ENCODE assay signal across 8 cellular contexts in the genomic region with DNA sequence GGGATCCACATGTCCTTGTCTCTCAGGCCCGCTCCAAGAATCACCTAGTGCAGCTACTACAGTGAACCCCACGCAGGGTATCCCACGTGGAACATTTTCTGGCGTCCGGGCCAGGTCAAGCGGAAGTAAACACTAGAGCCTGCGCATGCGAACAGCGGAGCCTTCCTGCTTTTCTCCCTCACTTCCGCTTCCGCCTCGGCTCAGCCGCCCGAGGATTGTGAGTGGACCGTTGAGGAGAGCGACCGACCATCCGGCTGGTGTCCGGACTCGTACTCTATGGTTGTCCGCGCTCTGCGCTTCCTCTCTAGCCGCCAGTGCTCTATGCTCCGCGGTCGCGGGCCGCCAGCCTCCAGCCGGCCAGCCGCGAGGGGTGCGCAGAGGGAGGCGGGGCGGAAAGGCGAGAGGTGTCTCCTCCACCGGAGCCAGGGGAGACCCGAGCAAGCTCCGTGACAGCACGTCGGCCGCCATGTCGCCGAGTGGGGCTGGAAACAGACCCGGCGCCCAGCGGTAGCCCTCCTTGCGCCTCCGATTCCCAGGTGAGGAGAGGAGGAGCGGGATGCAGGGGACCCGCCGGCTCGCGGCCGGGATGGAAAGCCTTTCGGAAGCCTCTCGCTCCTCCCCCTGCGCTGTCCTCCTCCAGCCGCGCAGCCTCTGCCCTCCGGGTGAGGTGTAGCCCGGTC. TPM values are rescaled to one million over a fixed set of nuclear protein-coding genes. Genes with fewer than 3 reads are reported as not detected.
DNase-seq lines count a peak whose midpoint lies in the region; ATAC-seq lines count a peak whose summit lies in the region.

A gene with protein sequence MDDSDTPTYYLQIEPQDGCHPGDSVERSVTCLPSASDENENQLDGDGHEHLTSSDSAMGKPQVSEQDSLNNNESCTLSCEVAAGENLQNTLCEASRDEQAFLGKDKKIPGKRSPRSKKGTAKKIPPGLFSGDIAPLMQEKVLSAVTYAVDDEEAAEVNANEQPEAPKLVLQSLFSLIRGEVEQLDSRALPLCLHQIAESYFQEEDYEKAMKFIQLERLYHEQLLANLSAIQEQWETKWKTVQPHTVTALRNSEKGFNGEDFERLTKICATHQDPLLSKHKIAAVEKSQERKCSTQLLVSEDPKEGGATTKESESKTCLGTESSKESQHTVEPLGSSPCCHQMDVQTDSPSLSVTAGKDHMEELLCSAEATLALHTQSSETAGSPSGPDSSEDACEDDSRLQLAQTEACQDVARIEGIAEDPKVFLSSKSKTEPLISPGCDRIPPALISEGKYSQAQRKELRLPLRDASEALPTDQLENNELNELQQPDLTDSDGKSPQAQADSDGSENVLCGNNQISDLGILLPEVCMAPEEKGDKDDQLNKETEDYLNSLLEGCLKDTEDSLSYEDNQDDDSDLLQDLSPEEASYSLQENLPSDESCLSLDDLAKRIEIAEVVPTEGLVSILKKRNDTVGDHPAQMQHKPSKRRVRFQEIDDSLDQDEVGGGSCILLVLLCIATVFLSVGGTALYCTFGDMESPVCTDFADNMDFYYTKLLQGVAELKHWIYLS (plus strand): TSS at position 329 of the 680 bp plus-strand sequence. CDS start 25,107 bp downstream, outside the sequence.
A gene with protein sequence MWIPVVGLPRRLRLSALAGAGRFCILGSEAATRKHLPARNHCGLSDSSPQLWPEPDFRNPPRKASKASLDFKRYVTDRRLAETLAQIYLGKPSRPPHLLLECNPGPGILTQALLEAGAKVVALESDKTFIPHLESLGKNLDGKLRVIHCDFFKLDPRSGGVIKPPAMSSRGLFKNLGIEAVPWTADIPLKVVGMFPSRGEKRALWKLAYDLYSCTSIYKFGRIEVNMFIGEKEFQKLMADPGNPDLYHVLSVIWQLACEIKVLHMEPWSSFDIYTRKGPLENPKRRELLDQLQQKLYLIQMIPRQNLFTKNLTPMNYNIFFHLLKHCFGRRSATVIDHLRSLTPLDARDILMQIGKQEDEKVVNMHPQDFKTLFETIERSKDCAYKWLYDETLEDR (minus strand): TSS at position 134 of the 680 bp plus-strand sequence. CDS start 123 bp downstream, at position 11.

- H3K27ac Mint-ChIP-seq in CD8-positive, alpha-beta memory T cell: peak within 1 kb of the TSS; percentile 89 to 99 (median 98)

- no peaks in the 10 kb centered on the region for H3K9me3 Mint-ChIP-seq in CD8-positive, alpha-beta memory T cell

- peaks cover 0 to 31% (median 3%) of the 10 kb centered on the region in 3 donors for H3K36me3 Mint-ChIP-seq in CD8-positive, alpha-beta memory T cell

- H3K4me1 Mint-ChIP-seq in CD8-positive, alpha-beta memory T cell: peaks cover 49 to 63% (median 56%) of the 10 kb centered on the region in 3 donors

- CTCF ChIA-PET in CD8-positive, alpha-beta memory T cell (lab: Charles Lee): interaction anchor here (1.0 to 1.8 kb wide), 5 partner anchors 12 to 60 kb away, joined by 3 to 7 read pairs (median 3); a partner anchor contains a TSS
- CTCF ChIA-PET in activated CD8-positive, alpha-beta memory T cell treated with anti-CD3 and anti-CD28 coated beads for 36 hours (lab: Charles Lee): interaction anchor here (0.9 to 1.5 kb wide), 3 partner anchors 59 to 68 kb away, joined by 3 read pairs; a partner anchor contains a TSS

- H3K4me3 Mint-ChIP-seq in CD8-positive, alpha-beta memory T cell: peak within 1 kb of the TSS; percentile 96 to 100 (median 99)

- POLR2A ChIA-PET in CD8-positive, alpha-beta memory T cell (lab: Charles Lee): interaction anchor here (1.1 to 1.4 kb wide), 3 partner anchors 12 to 644 kb away, joined by 3 to 5 read pairs (median 4); a partner anchor contains a TSS
- POLR2A ChIA-PET in activated CD8-positive, alpha-beta memory T cell treated with anti-CD3 and anti-CD28 coated beads for 36 hours (lab: Charles Lee): interaction anchor here (0.7 to 1.3 kb wide), 4 partner anchors 36 to 61 kb away, joined by 3 to 4 read pairs (median 3); a partner anchor contains a TSS

- H3K4me3 ChIP-seq in CD8-positive, alpha-beta memory T cell (ENCODE audit: low read length): peak within 1 kb of the TSS; percentile 88
- H3K4me3 ChIP-seq in effector memory CD4-positive, alpha-beta T cell (ENCODE audit: insufficient read depth, low read depth, low read length, poor library complexity, severe bottlenecking): peak within 1 kb of the TSS; percentile 94

- DNase-seq in CD8-positive, alpha-beta memory T cell: peak; percentile 86 to 93 (median 91)
- DNase-seq in HS-27A (ENCODE audit: low read depth): peak; percentile 91
- peak; percentile 97 to 98 for DNase-seq in NOMO-1 (lab: John Stamatoyannopoulos, UW; ENCODE audit: unreplicated experiment in 2 of 2)
- DNase-seq in effector memory CD4-positive, alpha-beta T cell: peak; percentile 85 to 89 (median 86)
- DNase-seq in lung microvascular endothelial cell (ENCODE audit: low read depth in 2 of 2): peak; percentile 99 to 100
- peak; percentile 88 to 94 (median 88) for DNase-seq in stimulated activated CD4-positive, alpha-beta T cell treated with anti-CD3 and anti-CD28 coated beads, TNF-alpha, amount 100 ng/mL, for 48 hours (ENCODE audit: low read depth in 3 of 3)

- H3K27me3 Mint-ChIP-seq in CD8-positive, alpha-beta memory T cell: no peaks in the 10 kb centered on the region

- H3K4me1 ChIP-seq in CD8-positive, alpha-beta memory T cell (ENCODE audit: insufficient read depth, low read length): peaks cover 47% of the 10 kb centered on the region
- H3K4me1 ChIP-seq in effector memory CD4-positive, alpha-beta T cell (ENCODE audit: control insufficient read depth, insufficient read depth, low read length, poor library complexity, severe bottlenecking): peaks cover 29% of the 10 kb centered on the region

- peaks cover 6% of the 10 kb centered on the region for H3K36me3 ChIP-seq in CD8-positive, alpha-beta memory T cell (ENCODE audit: insufficient read depth, low read length)
- peaks cover 3% of the 10 kb centered on the region for H3K36me3 ChIP-seq in effector memory CD4-positive, alpha-beta T cell (ENCODE audit: control insufficient read depth, insufficient read depth, low read length)

- peak within 1 kb of the TSS; percentile 78 for H3K27ac ChIP-seq in CD8-positive, alpha-beta memory T cell (ENCODE audit: low read depth, low read length)
- peak within 1 kb of the TSS; percentile 88 for H3K27ac ChIP-seq in effector memory CD4-positive, alpha-beta T cell (ENCODE audit: insufficient read depth, low read length, poor library complexity, severe bottlenecking)

- no peaks in the 10 kb centered on the region for H3K27me3 ChIP-seq in CD8-positive, alpha-beta memory T cell (ENCODE audit: insufficient read depth, low read length, poor library complexity, severe bottlenecking)
- no peaks in the 10 kb centered on the region for H3K27me3 ChIP-seq in effector memory CD4-positive, alpha-beta T cell (replicated peaks; ENCODE audit: control insufficient read depth, insufficient read depth, low read length, poor library complexity, severe bottlenecking)

- peak; percentile 96 for ATAC-seq in GM19467 (IDR thresholded peaks at IDR 0.05; ENCODE audit: unreplicated experiment)

- H3K9me3 ChIP-seq in CD8-positive, alpha-beta memory T cell (ENCODE audit: low read length): no peaks in the 10 kb centered on the region
- H3K9me3 ChIP-seq in effector memory CD4-positive, alpha-beta T cell (ENCODE audit: control insufficient read depth, low read length): no peaks in the 10 kb centered on the region

RNA-seq across cellular contexts. Expression of the first gene that starts in this region (rescaled TPM):
- 10 to 100 TPM; 29.6 to 31.3 TPM for total RNA-seq in CD8-positive, alpha-beta memory T cell
- 39.4 TPM for polyA plus RNA-seq in CD8-positive, alpha-beta memory T cell
- 10 to 100 TPM; 26.5 to 26.6 TPM for total RNA-seq in activated CD8-positive, alpha-beta memory T cell treated with anti-CD3 and anti-CD28 coated beads for 36 hours
- 13.1 and 32.5 TPM in 2 replicates for total RNA-seq in lung microvascular endothelial cell

RNA-seq across cellular contexts. Expression of the second gene that starts in this region (rescaled TPM):
- total RNA-seq in CD8-positive, alpha-beta memory T cell: 10 to 100 TPM; 31.9 to 32.9 TPM
- polyA plus RNA-seq in CD8-positive, alpha-beta memory T cell: 16.7 TPM
- total RNA-seq in activated CD8-positive, alpha-beta memory T cell treated with anti-CD3 and anti-CD28 coated beads for 36 hours: 10 to 100 TPM; 32.3 to 32.6 TPM
- total RNA-seq in lung microvascular endothelial cell: 11.6 and 12.5 TPM in 2 replicates

Comparison
In these comparisons a context has a peak if more than half of its experiments do, and no peak if none do; other contexts are left out.
1. Peak in every context shown above with its lines: DNase-seq, ATAC-seq, H3K4me3 ChIP-seq and H3K27ac ChIP-seq.